ENCODE assay signal across 25 cellular contexts in the genomic region with DNA sequence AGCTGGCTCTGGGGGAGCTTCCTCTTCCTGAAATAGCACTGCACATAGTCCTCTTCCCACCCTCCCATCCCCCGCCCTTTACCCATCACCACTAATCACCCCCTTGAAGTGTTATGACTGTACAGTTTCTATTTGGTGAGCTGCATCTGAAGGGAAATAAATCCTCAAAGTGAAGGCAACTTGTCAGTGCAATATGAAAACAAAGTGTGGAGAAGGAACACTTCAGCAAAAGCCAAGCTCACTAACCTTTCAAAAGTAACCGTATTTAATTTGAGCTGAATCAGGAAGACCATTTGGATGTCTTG. TPM values are rescaled to one million over a fixed set of nuclear protein-coding genes. Genes with fewer than 3 reads are reported as not detected.
"Had no signal": no experiment of that assay in that cellular context is flagged by ENCODE, and none has a peak within 500 bp of the region (broad histone marks: within the 10 kb centered on the region; RNA-seq: fewer than 3 reads in every experiment).

No MANE protein-coding gene starts in this region.

- FAIRE-seq: TTC549 had no signal

- DNase-seq: activated CD4-positive, alpha-beta T cell treated with anti-CD3 and anti-CD28 coated beads, Interleukin-2, amount 10 ng/mL, durations not matched to agents 24 days and 14 days; activated CD4-positive, alpha-beta T cell treated with anti-CD3 and anti-CD28 coated beads, Interleukin-2, amount 50 U/mL, for 4 hours; activated CD8-positive, alpha-beta T cell treated with anti-CD3 and anti-CD28 coated beads for 36 hours; activated effector memory CD4-positive, alpha-beta T cell treated with anti-CD3 and anti-CD28 coated beads, Interleukin-2, amount 50 U/mL, for 16 hours; activated naive CD4-positive, alpha-beta T cell; activated naive CD4-positive, alpha-beta T cell treated with anti-CD3 and anti-CD28 coated beads, Interleukin-2, amount 50 U/mL, for 16 hours; activated naive CD8-positive, alpha-beta T cell treated with anti-CD3 and anti-CD28 coated beads for 36 hours; activated T-cell treated with anti-CD3 and anti-CD28 coated beads, Interleukin-2, amount 50 U/mL, for 1 hour; activated T-cell treated with anti-CD3 and anti-CD28 coated beads, Interleukin-2, amount 50 U/mL, for 72 hours; amniotic stem cell; aorta; brain microvascular endothelial cell; colonic mucosa; Karpas-422; NCI-H1048; NCI-H1436 treated with DMSO at 0.1 percent for 48 hours; NCI-H1694 treated with DMSO at 0.1 percent for 48 hours; NCI-H2029; NCI-H2171; NCI-H69; NCI-H82; SHP77; SJCRH30 had no signal

- H3K27me3 ChIP-seq: brain microvascular endothelial cell, colonic mucosa, SJCRH30 had no signal

- H3K4me3 ChIP-seq: colonic mucosa, SJCRH30, SK-N-MC had no signal

- H3K27ac ChIP-seq: brain microvascular endothelial cell, colonic mucosa, SJCRH30, SK-N-MC had no signal

- H3K36me3 ChIP-seq: brain microvascular endothelial cell, colonic mucosa, SJCRH30 had no signal

- H3K9me3 ChIP-seq: colonic mucosa, SJCRH30 had no signal

- H3K4me1 ChIP-seq: colonic mucosa had no signal

RNA-seq across cellular contexts. Expression of gene CA10, which starts 44.0 kb away (rescaled TPM):
- polyA plus RNA-seq: aorta had no signal
